Comparison of ENCODE assay signal across 11 cellular contexts in the genomic region with DNA sequence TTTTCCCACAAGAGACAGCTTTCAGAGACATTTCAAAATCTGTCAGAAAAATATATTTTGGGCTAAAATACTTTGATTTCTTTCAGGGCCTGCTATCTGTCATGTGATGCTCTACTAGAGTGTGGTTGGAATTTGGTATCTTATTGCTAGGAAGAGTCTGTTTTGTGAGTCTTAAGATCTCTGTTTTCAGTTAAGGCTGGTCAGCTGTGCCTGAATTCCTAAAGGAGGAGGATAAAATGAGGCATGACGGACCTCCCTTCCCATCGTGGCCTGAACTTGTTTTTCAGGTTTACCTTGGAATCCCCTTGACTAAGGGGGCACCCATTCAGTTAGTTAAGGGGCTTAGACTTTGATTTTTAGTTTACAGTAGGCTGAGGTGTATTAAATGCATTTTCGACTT. TPM values are rescaled to one million over a fixed set of nuclear protein-coding genes. Genes with fewer than 3 reads are reported as not detected.
DNase-seq lines count a peak whose midpoint lies in the region; ATAC-seq and TF ChIP-seq lines count a peak whose summit lies in the region.
"Had no signal": no experiment of that assay in that cellular context is flagged by ENCODE, and none has a peak within 500 bp of the region (broad histone marks: within the 10 kb centered on the region; RNA-seq: fewer than 3 reads in every experiment).

No MANE protein-coding gene starts in this region.

- POLR2A ChIA-PET in Caco-2 (lab: Charles Lee) = no interaction called here

- H3K27ac ChIP-seq in sigmoid colon = peak overlapping the region in 2 of 4 donors; percentile 27 to 72

- TF ChIP-seq EP300 in sigmoid colon (IDR thresholded peaks at IDR 0.05) = no peak

- no TSS peak for BruUV-seq in Caco-2 (replicated peaks; lab: Mats Ljungman, UMichigan)

- TF ChIP-seq POLR2A in sigmoid colon (IDR thresholded peaks at IDR 0.05) = no peak

- DNase-seq in Caco-2 (no peak), T-helper 17 cell (no peak), fibroblast of mammary gland (ENCODE audit: low read depth) (peak; percentile 61), sciatic nerve (ENCODE audit: low spot score) (no peak), HK-2 (ENCODE audit: unreplicated experiment) (no peak), NCI-H1092 (lab: John Stamatoyannopoulos, UW) (no peak), NCI-H1930 (lab: John Stamatoyannopoulos, UW) (no peak), sigmoid colon (no peak)
- DNase-seq: central memory CD4-positive, alpha-beta T cell; Karpas-422; NCI-H510A treated with DMSO at 0.1 percent for 48 hours had no signal

- H3K9me3 ChIP-seq in Caco-2 (no peaks in the 10 kb centered on the region), T-helper 17 cell (ENCODE audit: control insufficient read depth, low read length, poor library complexity, severe bottlenecking) (no peaks in the 10 kb centered on the region), sigmoid colon (no peaks in the 10 kb centered on the region)

- H3K27me3 ChIP-seq in Caco-2 (replicated peaks; ENCODE audit: control insufficient read depth, insufficient read depth, low read length) (no peaks in the 10 kb centered on the region), sigmoid colon (no peaks in the 10 kb centered on the region)

- H3K4me1 Mint-ChIP-seq in Caco-2 (ENCODE audit: low read depth, unreplicated experiment) (peaks cover 52% of the 10 kb centered on the region), T-helper 17 cell (peaks cover 56% of the 10 kb centered on the region)

- peaks cover 7% of the 10 kb centered on the region for H3K9me3 Mint-ChIP-seq in Caco-2 (ENCODE audit: unreplicated experiment)

- H3K36me3 Mint-ChIP-seq in Caco-2 (ENCODE audit: insufficient read depth, unreplicated experiment) (peaks cover 65% of the 10 kb centered on the region), T-helper 17 cell (ENCODE audit: low read depth) (peaks cover 10% of the 10 kb centered on the region)

- H3K27ac Mint-ChIP-seq in Caco-2 (ENCODE audit: unreplicated experiment) = peak overlapping the region; percentile 25
- peak overlapping the region; percentile 89 for H3K27ac Mint-ChIP-seq in T-helper 17 cell

- intact Hi-C loops in Caco-2 (cut with micrococcal nuclease; ENCODE audit: unreplicated experiment) (no loop called here), sciatic nerve (cut with DNase I) (no loop called here), sigmoid colon (cut with DNase I) (no loop called here)

- H3K4me3 ChIP-seq in Caco-2 (ENCODE audit: low read depth, low read length) = no peak overlapping the region
- H3K4me3 ChIP-seq in fibroblast of mammary gland (ENCODE audit: control insufficient read depth, low read depth, low read length) = no peak overlapping the region
- no peak overlapping the region for H3K4me3 ChIP-seq in sigmoid colon

- H3K4me3 Mint-ChIP-seq in Caco-2 (ENCODE audit: unreplicated experiment) = no peak overlapping the region
- peak overlapping the region; percentile 36 for H3K4me3 Mint-ChIP-seq in T-helper 17 cell

- H3K4me1 ChIP-seq in Caco-2 (peaks cover 37% of the 10 kb centered on the region), sigmoid colon (peaks cover 0 to 62% (median 54%) of the 10 kb centered on the region in 4 donors)

- H3K36me3 ChIP-seq in Caco-2 (ENCODE audit: control insufficient read depth, insufficient read depth, low read length) (peaks cover under 1% of the 10 kb centered on the region; the same call in 1 of the 2 replicates), sigmoid colon (no peaks in the 10 kb centered on the region)

- ATAC-seq in T-helper 17 cell (no peak), sciatic nerve (peak; percentile 23)

- CTCF ChIA-PET in Caco-2 (lab: Charles Lee) = no interaction called here

- 54 to 72% methylated on average over 3 of the region's 3 CpGs for WGBS in sigmoid colon, 2 donors

- H3K27me3 Mint-ChIP-seq in Caco-2 (ENCODE audit: insufficient read depth, unreplicated experiment) (no peaks in the 10 kb centered on the region), T-helper 17 cell (no peaks in the 10 kb centered on the region)

- TF ChIP-seq CTCF in Caco-2 (IDR thresholded peaks at IDR 0.05; ENCODE audit: insufficient read depth in 1 of 2, low read depth in 1 of 2, low read length in 1 of 2, severe bottlenecking in 1 of 2, unreplicated experiment in 1 of 2) = no peak
- no peak for TF ChIP-seq CTCF in fibroblast of mammary gland (conservative IDR thresholded peaks at IDR 0.05; ENCODE audit: control insufficient read depth, insufficient read depth, low read depth, low read length)
- TF ChIP-seq CTCF in sigmoid colon (IDR thresholded peaks at IDR 0.05) = no peak

RNA-seq across cellular contexts. Expression of a gene that starts 18.1 kb away (rescaled TPM):
- total RNA-seq in Caco-2 (2022) (151 and 157 TPM in 2 replicates), T-helper 17 cell (100 to 1,000 TPM; 218 to 220 TPM), sciatic nerve (186 TPM), sigmoid colon (100 to 1,000 TPM in 1 of 4 donors, 10 to 100 TPM in 3; 67.3 to 154 (median 73.6) TPM)
- polyA plus RNA-seq in sigmoid colon = 100 to 1,000 TPM; 135 to 266 (median 158) TPM
